ENCODE assay signal across 17 cellular contexts in genomic region chr4:6719611-6720179, GRCh38. TPM values are rescaled to one million over a fixed set of nuclear protein-coding genes. Genes with fewer than 3 reads are reported as not detected.
A peak's percentile ranks its signal among the peaks of the same experiment; 100 is the strongest.
DNase-seq lines count a peak whose midpoint lies in the region; ATAC-seq and TF ChIP-seq lines count a peak whose summit lies in the region.
"Had no signal": no experiment of that assay in that cellular context is flagged by ENCODE, and none has a peak within 500 bp of the region (broad histone marks: within the 10 kb centered on the region; RNA-seq: fewer than 3 reads in every experiment).

No MANE protein-coding gene starts in this region.

- H3K27ac Mint-ChIP-seq in H9 = no peak overlapping the region
- peak overlapping the region; percentile 40 for H3K27ac Mint-ChIP-seq in activated T-helper 17 cell treated with anti-CD3 and anti-CD28 coated beads, Interleukin-2, amount 50 U/mL, for 72 hours
- peak overlapping the region; percentile 41 to 49 for H3K27ac Mint-ChIP-seq in natural killer cell treated with Interleukin-12 subunit alpha and Interleukin-12 subunit beta and Interleukin-15 and Interleukin-18, amount 100 ng/mL, for 72 hours
- H3K27ac Mint-ChIP-seq: activated CD4-positive, alpha-beta memory T cell treated with anti-CD3 and anti-CD28 coated beads for 36 hours; activated T-helper 2 cell treated with anti-CD3 and anti-CD28 coated beads, Interferon-gamma antibody, Interleukin-2, Interleukin-4, amounts not matched to agents 10 μg/mL and 5 μg/mL and 100 μg/mL, durations not matched to agents 14 hours and 24 hours and 36 hours had no signal

- peaks cover 9% of the 10 kb centered on the region for H3K23me2 ChIP-seq in H9 (ENCODE audit: insufficient read length, low read depth, low read length, poor library complexity, severe bottlenecking)

- H3K4me3 Mint-ChIP-seq in H9 = no peak overlapping the region; a peak in 1 of 5 replicates
- H3K4me3 Mint-ChIP-seq in activated T-helper 17 cell treated with anti-CD3 and anti-CD28 coated beads, Interleukin-2, amount 50 U/mL, for 72 hours = peak overlapping the region; percentile 45
- H3K4me3 Mint-ChIP-seq in natural killer cell treated with Interleukin-12 subunit alpha and Interleukin-12 subunit beta and Interleukin-15 and Interleukin-18, amount 100 ng/mL, for 72 hours = no peak overlapping the region

- no peak overlapping the region for H3K14ac ChIP-seq in H9 (ENCODE audit: insufficient read depth, low read length)

- ATAC-seq in activated T-helper 17 cell treated with anti-CD3 and anti-CD28 coated beads, Interleukin-2, amount 50 U/mL, for 72 hours (replicated peaks) = no peak
- no peak for ATAC-seq in natural killer cell treated with Interleukin-12 subunit alpha and Interleukin-12 subunit beta and Interleukin-15 and Interleukin-18, amount 100 ng/mL, for 72 hours
- ATAC-seq in HG03571 (IDR thresholded peaks at IDR 0.05; ENCODE audit: unreplicated experiment) = no peak

- no peaks in the 10 kb centered on the region for H3K27me3 ChIP-seq in BLaER1
- no peaks in the 10 kb centered on the region; the same call in 1 of the 2 replicates for H3K27me3 ChIP-seq in H9 (ENCODE audit: insufficient read depth, low read length)
- no peaks in the 10 kb centered on the region for H3K27me3 ChIP-seq in mammary epithelial cell (ENCODE audit: insufficient read depth, low read length)
- H3K27me3 ChIP-seq: ascending aorta, cardiac muscle cell, transverse colon had no signal

- peaks cover 8% of the 10 kb centered on the region for H3K27me3 Mint-ChIP-seq in H9 (ENCODE audit: low read depth)
- no peaks in the 10 kb centered on the region for H3K27me3 Mint-ChIP-seq in activated T-helper 17 cell treated with anti-CD3 and anti-CD28 coated beads, Interleukin-2, amount 50 U/mL, for 72 hours
- H3K27me3 Mint-ChIP-seq in natural killer cell treated with Interleukin-12 subunit alpha and Interleukin-12 subunit beta and Interleukin-15 and Interleukin-18, amount 100 ng/mL, for 72 hours = no peaks in the 10 kb centered on the region
- H3K27me3 Mint-ChIP-seq: activated naive CD4-positive, alpha-beta T cell treated with anti-CD3 and anti-CD28 coated beads, Interleukin-2, amount 50 U/mL, for 24 hours had no signal

- no peak overlapping the region for H2BK12ac ChIP-seq in H9 (ENCODE audit: insufficient read length, low read depth, low read length)

- H4K5ac ChIP-seq in H9 (ENCODE audit: insufficient read length, low read depth, low read length) = no peak overlapping the region

- H4K91ac ChIP-seq in H9 (ENCODE audit: insufficient read length, low read depth, low read length) = no peak overlapping the region

- no peak for DNase-seq in H9
- DNase-seq in natural killer cell treated with Interleukin-12 subunit alpha and Interleukin-12 subunit beta and Interleukin-15 and Interleukin-18, amount 100 ng/mL, for 72 hours (ENCODE audit: low spot score) = no peak
- DNase-seq in SHP77 (lab: John Stamatoyannopoulos, UW) = no peak
- DNase-seq in mammary epithelial cell = no peak
- no peak for DNase-seq in ecto neural progenitor cell (ENCODE audit: low spot score)

- H3K4me3 ChIP-seq in BLaER1 (no peak overlapping the region), mammary epithelial cell (replicated peaks in 1 of 3; ENCODE audit: insufficient read depth in 1 of 3, low read depth in 2 of 3, low read length in 3 of 3) (no peak overlapping the region)
- H3K4me3 ChIP-seq: cardiac muscle cell, skin epidermis, transverse colon had no signal

- H4K20me1 ChIP-seq in BLaER1 (peaks cover 34% of the 10 kb centered on the region), H9 (ENCODE audit: control insufficient read depth, insufficient read depth, insufficient read length) (no peaks in the 10 kb centered on the region), mammary epithelial cell (ENCODE audit: insufficient read depth, low read length) (no peaks in the 10 kb centered on the region)

- H3K36me3 ChIP-seq in BLaER1 (no peaks in the 10 kb centered on the region), mammary epithelial cell (ENCODE audit: insufficient read depth, low read length) (no peaks in the 10 kb centered on the region)
- H3K36me3 ChIP-seq: ascending aorta, cardiac muscle cell, transverse colon had no signal

- dilution Hi-C loops in mammary epithelial cell (cut with HindIII; ENCODE audit: low sequenced_read_pairs) = no loop called here

- no peaks in the 10 kb centered on the region for H3K79me1 ChIP-seq in H9 (ENCODE audit: insufficient read depth, low read depth, low read length, poor library complexity, severe bottlenecking)

- H3K27ac ChIP-seq in BLaER1 = no peak overlapping the region
- H3K27ac ChIP-seq in H9 (ENCODE audit: insufficient read length, low read depth, low read length) = no peak overlapping the region
- no peak overlapping the region for H3K27ac ChIP-seq in mammary epithelial cell (ENCODE audit: insufficient read depth, low read depth, low read length)
- H3K27ac ChIP-seq: ascending aorta, cardiac muscle cell, skin epidermis, transverse colon had no signal

- H3K4ac ChIP-seq in H9 (ENCODE audit: low read depth, low read length) = no peak overlapping the region

- H4K8ac ChIP-seq in H9 (replicated peaks; ENCODE audit: insufficient read length, low read depth, low read length) = no peak overlapping the region

- no peak overlapping the region for H2AK5ac ChIP-seq in H9 (ENCODE audit: insufficient read length, low read length)

- no peak overlapping the region for H3K9ac ChIP-seq in BLaER1
- H3K9ac ChIP-seq in H9 (ENCODE audit: extremely low read depth, insufficient read length, low read length) = no peak overlapping the region
- H3K9ac ChIP-seq in mammary epithelial cell (ENCODE audit: insufficient read depth, low read length) = no peak overlapping the region

- peaks cover 2 to 3% of the 10 kb centered on the region in 2 experiments; a peak in 2 of 5 replicates for H3K9me3 Mint-ChIP-seq in H9
- H3K9me3 Mint-ChIP-seq in activated T-helper 17 cell treated with anti-CD3 and anti-CD28 coated beads, Interleukin-2, amount 50 U/mL, for 72 hours = no peaks in the 10 kb centered on the region
- no peaks in the 10 kb centered on the region for H3K9me3 Mint-ChIP-seq in natural killer cell treated with Interleukin-12 subunit alpha and Interleukin-12 subunit beta and Interleukin-15 and Interleukin-18, amount 100 ng/mL, for 72 hours
- H3K9me3 Mint-ChIP-seq: activated CD4-positive, alpha-beta memory T cell treated with anti-CD3 and anti-CD28 coated beads for 36 hours; activated naive CD4-positive, alpha-beta T cell treated with anti-CD3 and anti-CD28 coated beads, Interleukin-2, amount 50 U/mL, for 24 hours; activated T-helper 2 cell treated with anti-CD3 and anti-CD28 coated beads, Interferon-gamma antibody, Interleukin-2, Interleukin-4, amounts not matched to agents 10 μg/mL and 5 μg/mL and 100 μg/mL, durations not matched to agents 14 hours and 24 hours and 36 hours; immature natural killer cell had no signal

- H3K4me1 ChIP-seq in BLaER1 (peaks cover 46% of the 10 kb centered on the region), H9 (ENCODE audit: insufficient read depth, low read length) (peaks cover 2% of the 10 kb centered on the region; the same call in 1 of the 2 replicates), mammary epithelial cell (ENCODE audit: insufficient read depth, low read length) (peaks cover 7% of the 10 kb centered on the region)

- no peak overlapping the region for H3K18ac ChIP-seq in H9 (ENCODE audit: insufficient read length, low read depth, low read length)

- in situ Hi-C loops in mammary epithelial cell (cut with MboI; ENCODE audit: low sequenced_read_pairs in 2 of 2) = loop anchor here (5.0 to 25.0 kb wide), 3 partner anchors 43 to 343 kb away; partner anchors contain the start of gene GRPEL1 (in 2 of the 2)

- H3K9me3 ChIP-seq in BLaER1 (no peaks in the 10 kb centered on the region), H9 (ENCODE audit: control insufficient read depth, low read depth, low read length) (no peaks in the 10 kb centered on the region), mammary epithelial cell (replicated peaks; ENCODE audit: insufficient read depth, low read length) (no peaks in the 10 kb centered on the region)
- H3K9me3 ChIP-seq: ascending aorta, transverse colon had no signal

- peaks cover 8% of the 10 kb centered on the region; the same call in 1 of the 2 replicates for H3K79me2 ChIP-seq in H9 (ENCODE audit: insufficient read depth, low read length)
- H3K79me2 ChIP-seq in mammary epithelial cell (ENCODE audit: insufficient read depth, low read length) = peaks cover 24% of the 10 kb centered on the region

- BruUV-seq in mammary epithelial cell (replicated peaks; lab: Mats Ljungman, UMichigan) = no TSS peak

- no peak overlapping the region for H3K56ac ChIP-seq in H9 (ENCODE audit: insufficient read length, low read depth, low read length)

- peak overlapping the region; percentile 65; the same call in 1 of the 2 replicates for H3K4me2 ChIP-seq in BLaER1
- H3K4me2 ChIP-seq in H9 (ENCODE audit: insufficient read depth, insufficient read length, low read length) = peak overlapping the region; percentile 6
- H3K4me2 ChIP-seq in mammary epithelial cell (ENCODE audit: insufficient read depth, low read depth, low read length) = no peak overlapping the region

- H2BK5ac ChIP-seq in H9 (ENCODE audit: insufficient read length, low read length) = no peak overlapping the region

- peaks cover 2 to 3% (median 3%) of the 10 kb centered on the region in 3 experiments; a peak in 3 of 7 replicates for H3K36me3 Mint-ChIP-seq in H9 (ENCODE audit: insufficient read depth in 1 of 3, low read depth in 3 of 3)
- peaks cover 22% of the 10 kb centered on the region for H3K36me3 Mint-ChIP-seq in activated T-helper 17 cell treated with anti-CD3 and anti-CD28 coated beads, Interleukin-2, amount 50 U/mL, for 72 hours (ENCODE audit: low read depth)
- no peaks in the 10 kb centered on the region for H3K36me3 Mint-ChIP-seq in natural killer cell treated with Interleukin-12 subunit alpha and Interleukin-12 subunit beta and Interleukin-15 and Interleukin-18, amount 100 ng/mL, for 72 hours
- H3K36me3 Mint-ChIP-seq: activated naive CD4-positive, alpha-beta T cell treated with anti-CD3 and anti-CD28 coated beads, Interleukin-2, amount 50 U/mL, for 24 hours had no signal

- WGBS in H9 (ENCODE audit: extremely low coverage, insufficient read length, low lambda C conversion rate) = no CpG with 5 or more reads among the region's 8 CpGs
- 47% methylated on average over 4 of the region's 8 CpGs for WGBS in mammary epithelial cell (ENCODE audit: low coverage, missing lambda C conversion rate)

- H3T11ph ChIP-seq in H9 (ENCODE audit: low read length) = no peak overlapping the region

- CTCF ChIA-PET in mammary epithelial cell (lab: Charles Lee; ENCODE audit: low non-redundant PET) = interaction anchor here (1.0 to 1.2 kb wide), 3 partner anchors 44 to 255 kb away, joined by 3 to 5 read pairs (median 3); no protein-coding TSS in a partner anchor

- no peak overlapping the region for H2BK15ac ChIP-seq in H9 (ENCODE audit: low read depth, low read length)

- H2AFZ ChIP-seq in H9 (ENCODE audit: low read length) (no peak overlapping the region), mammary epithelial cell (ENCODE audit: low read depth, low read length) (no peak overlapping the region)

- H2BK120ac ChIP-seq in H9 (ENCODE audit: low read depth, low read length, poor library complexity, severe bottlenecking) = no peak overlapping the region

- peaks cover 9 to 23% of the 10 kb centered on the region in 2 experiments for H3K4me1 Mint-ChIP-seq in H9
- H3K4me1 Mint-ChIP-seq in activated T-helper 17 cell treated with anti-CD3 and anti-CD28 coated beads, Interleukin-2, amount 50 U/mL, for 72 hours = peaks cover 12% of the 10 kb centered on the region
- H3K4me1 Mint-ChIP-seq in natural killer cell treated with Interleukin-12 subunit alpha and Interleukin-12 subunit beta and Interleukin-15 and Interleukin-18, amount 100 ng/mL, for 72 hours (ENCODE audit: low read depth in 2 of 2) = peaks cover 25% of the 10 kb centered on the region in 2 donors

- intact Hi-C loops in mammary epithelial cell (cut with micrococcal nuclease) = loop anchor here (1.0 to 5.0 kb wide), 8 partner anchors 44 to 467 kb away; no protein-coding TSS in a partner anchor

- no peak for TF ChIP-seq CTCF in H9 (conservative IDR thresholded peaks at IDR 0.05)
- no peak for TF ChIP-seq CTCF in mammary epithelial cell (conservative IDR thresholded peaks at IDR 0.05 in 1 of 2, IDR thresholded peaks at IDR 0.05 in 1 of 2; ENCODE audit: extremely low read depth in 1 of 2, insufficient read depth in 1 of 2, low read depth in 1 of 2, low read length in 2 of 2)

- H3K23ac ChIP-seq in H9 (ENCODE audit: insufficient read length, low read depth, low read length) = no peak overlapping the region

- H2BK20ac ChIP-seq in H9 (ENCODE audit: low read depth, low read length, poor library complexity, severe bottlenecking) = no peak overlapping the region

RNA-seq across cellular contexts. Expression of gene BLOC1S4, which starts 3.7 kb away (rescaled TPM):
- total RNA-seq in H9 (2021) (14.3 and 14.9 TPM in 2 replicates), mammary epithelial cell (10 to 100 TPM; 14.1 to 15.3 TPM)
- 10 to 100 TPM; 15.9 to 17.7 TPM for total RNA-seq in activated T-helper 17 cell treated with anti-CD3 and anti-CD28 coated beads, Interleukin-2, amount 50 U/mL, for 72 hours
- 10 to 100 TPM; 15.9 to 16.7 TPM for total RNA-seq in natural killer cell treated with Interleukin-12 subunit alpha and Interleukin-12 subunit beta and Interleukin-15 and Interleukin-18, amount 100 ng/mL, for 72 hours
- polyA plus RNA-seq in mammary epithelial cell = 14.7 TPM
- 0.26 TPM for polyA minus RNA-seq in mammary epithelial cell

RNA-seq across cellular contexts. Expression of gene MRFAP1L1, which starts 10.0 kb away (rescaled TPM):
- 57.7 and 60.3 TPM in 2 replicates for total RNA-seq in H9 (2021)
- 10 to 100 TPM; 35.8 to 53.6 TPM for total RNA-seq in activated T-helper 17 cell treated with anti-CD3 and anti-CD28 coated beads, Interleukin-2, amount 50 U/mL, for 72 hours
- total RNA-seq in natural killer cell treated with Interleukin-12 subunit alpha and Interleukin-12 subunit beta and Interleukin-15 and Interleukin-18, amount 100 ng/mL, for 72 hours = 10 to 100 TPM; 44.0 to 55.1 TPM
- total RNA-seq in mammary epithelial cell = 10 to 100 TPM; 34.0 to 35.9 TPM
- 38.6 TPM for polyA plus RNA-seq in mammary epithelial cell
- 12.8 TPM for polyA minus RNA-seq in mammary epithelial cell

RNA-seq across cellular contexts. Expression of gene S100P, which starts 26.0 kb away (rescaled TPM):
- total RNA-seq in H9 (2021) (not detected in 2 replicates), mammary epithelial cell (under 1 TPM in 1 of 2 donors, not detected in 1; 0.17 TPM)
- 1 to 10 TPM in 1 of 2 donors, under 1 TPM in 1; 0.87 to 2.5 TPM for total RNA-seq in activated T-helper 17 cell treated with anti-CD3 and anti-CD28 coated beads, Interleukin-2, amount 50 U/mL, for 72 hours
- 1 to 10 TPM; 4.5 to 5.1 TPM for total RNA-seq in natural killer cell treated with Interleukin-12 subunit alpha and Interleukin-12 subunit beta and Interleukin-15 and Interleukin-18, amount 100 ng/mL, for 72 hours
- polyA plus RNA-seq in mammary epithelial cell = 0.77 TPM
- polyA minus RNA-seq in mammary epithelial cell = not detected
- total RNA-seq: ascending aorta, cardiac muscle cell, Daoy had no signal
- polyA plus RNA-seq: cardiac muscle cell had no signal

Comparison
In these comparisons a context has a peak if more than half of its experiments do, and no peak if none do; other contexts are left out.
1. H3K27ac Mint-ChIP-seq: peak in activated T-helper 17 cell treated with anti-CD3 and anti-CD28 coated beads, Interleukin-2, amount 50 U/mL, for 72 hours (single experiment) and natural killer cell treated with Interleukin-12 subunit alpha and Interleukin-12 subunit beta and Interleukin-15 and Interleukin-18, amount 100 ng/mL, for 72 hours (2 of 2); none in H9 (0 of 3).